Comparison of ENCODE assay signal across 10 cellular contexts in the genomic region with DNA sequence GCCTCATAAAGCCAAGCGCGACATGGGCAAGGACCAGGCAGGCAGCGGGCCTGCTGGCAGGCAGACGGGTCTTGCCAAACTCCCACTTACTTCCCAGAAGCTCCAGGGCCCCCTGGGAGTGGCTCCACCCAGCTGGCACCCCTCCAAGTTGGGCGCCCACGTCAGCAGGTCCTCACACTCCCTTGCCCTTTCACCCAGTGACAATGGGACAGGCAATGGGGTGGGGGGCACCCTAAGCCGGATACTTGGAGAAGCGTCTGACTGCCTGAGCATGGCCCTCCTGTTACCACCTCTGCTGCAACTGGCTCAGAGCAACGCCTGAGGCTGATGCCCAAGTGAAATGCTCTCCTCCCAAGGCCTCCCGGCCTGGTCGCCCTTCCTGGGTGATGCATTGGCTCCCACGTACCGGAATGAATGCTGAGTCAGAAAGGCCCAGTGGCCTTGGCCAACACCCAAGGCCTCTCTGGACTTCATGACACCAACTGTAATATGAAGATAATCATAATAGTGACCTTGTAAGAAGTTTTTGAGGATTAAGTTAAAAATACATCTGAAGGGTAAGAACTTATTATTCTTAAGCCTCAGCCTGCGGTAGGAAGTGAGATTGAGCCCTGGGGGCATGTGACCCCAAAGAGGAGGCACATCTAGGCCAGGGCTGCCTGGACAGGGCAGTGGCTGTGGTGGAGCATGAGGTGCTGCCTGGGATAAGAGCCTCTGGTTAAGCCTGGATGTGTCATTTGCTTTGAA. TPM values are rescaled to one million over a fixed set of nuclear protein-coding genes. Genes with fewer than 3 reads are reported as not detected.
DNase-seq lines count a peak whose midpoint lies in the region; ATAC-seq, FAIRE-seq and TF ChIP-seq lines count a peak whose summit lies in the region.
"Had no signal": no experiment of that assay in that cellular context is flagged by ENCODE, and none has a peak within 500 bp of the region (broad histone marks: within the 10 kb centered on the region; RNA-seq: fewer than 3 reads in every experiment).

No MANE protein-coding gene starts in this region.

- H2AFZ ChIP-seq in endothelial cell of umbilical vein (ENCODE audit: low read depth, low read length) = no peak overlapping the region

- no peaks in the 10 kb centered on the region for H3K9me3 ChIP-seq in A549
- no peaks in the 10 kb centered on the region for H3K9me3 ChIP-seq in endothelial cell of umbilical vein (replicated peaks; ENCODE audit: control insufficient read depth, insufficient read depth, low read length)

- CTCF ChIA-PET in A549 (lab: Yijun Ruan, JAX) = interaction anchor here (0.5 to 5.0 kb wide), 4 partner anchors 10 to 1361 kb away, joined by 5 to 47 read pairs (median 24); no protein-coding TSS in a partner anchor
- CTCF ChIA-PET in endothelial cell of umbilical vein (lab: Charles Lee) = interaction anchor here (1.2 kb wide), 1 partner anchor 21 kb away, joined by 5 read pairs; no protein-coding TSS in a partner anchor

- peak overlapping the region; percentile 78 for H3K4me2 ChIP-seq in A549
- no peak overlapping the region for H3K4me2 ChIP-seq in endothelial cell of umbilical vein (ENCODE audit: insufficient read depth, low read length)

- ATAC-seq in A549 = peak; percentile 39 to 67
- ATAC-seq in HG02678 (IDR thresholded peaks at IDR 0.05; ENCODE audit: unreplicated experiment) = no peak

- intact Hi-C loops in endothelial cell of umbilical vein (cut with micrococcal nuclease) = no loop called here

- TF ChIP-seq CTCF in A549 (IDR thresholded peaks at IDR 0.05) (no peak), endothelial cell of umbilical vein (IDR thresholded peaks at IDR 0.05; ENCODE audit: extremely low read depth in 1 of 2, insufficient read depth in 1 of 2, low read depth in 1 of 2, low read length in 2 of 2) (no peak)

- no peaks in the 10 kb centered on the region for H3K79me2 ChIP-seq in endothelial cell of umbilical vein (ENCODE audit: control insufficient read depth, insufficient read depth, low read length)

- H3K4me1 Mint-ChIP-seq in activated naive CD8-positive, alpha-beta T cell treated with anti-CD3 and anti-CD28 coated beads for 36 hours = no peaks in the 10 kb centered on the region
- H3K4me1 Mint-ChIP-seq: immature natural killer cell had no signal

- dilution Hi-C loops in endothelial cell of umbilical vein (cut with MboI; ENCODE audit: extremely low pct_ligation_motif_present, low sequenced_read_pairs) = no loop called here

- no peaks in the 10 kb centered on the region for H3K36me3 ChIP-seq in endothelial cell of umbilical vein (ENCODE audit: control insufficient read depth in 2 of 2, extremely low read depth in 1 of 2, insufficient read depth in 2 of 2, low read length in 2 of 2)

- no peak overlapping the region for H3K27ac Mint-ChIP-seq in activated naive CD8-positive, alpha-beta T cell treated with anti-CD3 and anti-CD28 coated beads for 36 hours

- H3K4me3 ChIP-seq in A549 (0 out of 3 replicates have a peak overlapping the region, but pooled peaks have one; percentile 4), endothelial cell of umbilical vein (replicated peaks in 1 of 3; ENCODE audit: insufficient read depth in 1 of 3, low read depth in 1 of 3, low read length in 3 of 3) (no peak overlapping the region)

- no TSS peak for BruUV-seq in endothelial cell of umbilical vein (replicated peaks; lab: Mats Ljungman, UMichigan)

- peak; percentile 78 for FAIRE-seq in A549 (lab: Jason Lieb, UNC)
- no peak for FAIRE-seq in endothelial cell of umbilical vein (lab: Jason Lieb, UNC)

- peaks cover 11% of the 10 kb centered on the region for H3K27me3 Mint-ChIP-seq in activated naive CD8-positive, alpha-beta T cell treated with anti-CD3 and anti-CD28 coated beads for 36 hours

- H3K4me3 Mint-ChIP-seq in activated naive CD8-positive, alpha-beta T cell treated with anti-CD3 and anti-CD28 coated beads for 36 hours = no peak overlapping the region
- H3K4me3 Mint-ChIP-seq: immature natural killer cell had no signal

- peak; percentile 92 to 96; a peak in 4 of 5 replicates for TF ChIP-seq EP300 in A549 (IDR thresholded peaks at IDR 0.05)

- H3K27ac ChIP-seq in A549 (peak overlapping the region; percentile 94), endothelial cell of umbilical vein (ENCODE audit: insufficient read depth, low read depth, low read length) (no peak overlapping the region)

- POLR2A ChIA-PET in A549 (lab: Yijun Ruan, JAX) = interaction anchor here (0.5 to 1.5 kb wide), 3 partner anchors 9 to 95 kb away, joined by 3 to 4 read pairs (median 4); no protein-coding TSS in a partner anchor
- POLR2A ChIA-PET in endothelial cell of umbilical vein (lab: Charles Lee) = no interaction called here

- H4K20me1 ChIP-seq in endothelial cell of umbilical vein (replicated peaks; ENCODE audit: control insufficient read depth, extremely low read depth, insufficient read depth, low read length) = no peaks in the 10 kb centered on the region

- peaks cover 79% of the 10 kb centered on the region for H3K4me1 ChIP-seq in A549
- H3K4me1 ChIP-seq in endothelial cell of umbilical vein (ENCODE audit: control insufficient read depth, extremely low read depth, insufficient read depth, low read length) = peaks cover 4% of the 10 kb centered on the region

- peak; percentile 27 for TF ChIP-seq POLR2A in A549 (IDR thresholded peaks at IDR 0.05; ENCODE audit: low read length)
- TF ChIP-seq POLR2A in endothelial cell of umbilical vein (IDR thresholded peaks at IDR 0.05; ENCODE audit: low read depth, low read length) = no peak

- H3K9ac ChIP-seq in endothelial cell of umbilical vein (replicated peaks; ENCODE audit: extremely low read depth, insufficient read depth, low read length) = no peak overlapping the region

- H3K36me3 Mint-ChIP-seq in activated naive CD8-positive, alpha-beta T cell treated with anti-CD3 and anti-CD28 coated beads for 36 hours = no peaks in the 10 kb centered on the region
- H3K36me3 Mint-ChIP-seq: immature natural killer cell had no signal

- TF ChIP-seq RAD21 in A549 (conservative IDR thresholded peaks at IDR 0.05 in 1 of 2, IDR thresholded peaks at IDR 0.05 in 1 of 2) = peak in 1 of 2 experiments; percentile 50; a peak in 2 of 5 replicates

- no peaks in the 10 kb centered on the region for H3K9me1 ChIP-seq in endothelial cell of umbilical vein (replicated peaks; ENCODE audit: control insufficient read depth, extremely low read depth, insufficient read depth, low read length)

- WGBS in A549 (ENCODE audit: missing lambda C conversion rate) = 12% methylated on average over 13 of the region's 14 CpGs

- DNase-seq in A549 (ENCODE audit: low read depth in 1 of 2, low spot score in 1 of 2) (peak; percentile 89 to 98), NCI-H2171 treated with DMSO at 0.1 percent for 48 hours (lab: John Stamatoyannopoulos, UW) (peak; percentile 50), endothelial cell of umbilical vein (ENCODE audit: low read depth, low spot score) (peak; percentile 6), myocyte (ENCODE audit: low read depth) (peak; percentile 84), Kasumi-1 (lab: John Stamatoyannopoulos, UW) (no peak), NCI-H748 (lab: John Stamatoyannopoulos, UW; ENCODE audit: unreplicated experiment) (no peak)
- no peak for DNase-seq in activated naive CD8-positive, alpha-beta T cell treated with anti-CD3 and anti-CD28 coated beads for 36 hours
- DNase-seq: immature natural killer cell, NCI-H187 had no signal

- H3K27me3 ChIP-seq in endothelial cell of umbilical vein (ENCODE audit: control insufficient read depth in 2 of 2, insufficient read depth in 2 of 2, low read length in 2 of 2) = peaks cover 0 to 4% of the 10 kb centered on the region in 2 experiments

- no peaks in the 10 kb centered on the region for H3K9me3 Mint-ChIP-seq in activated naive CD8-positive, alpha-beta T cell treated with anti-CD3 and anti-CD28 coated beads for 36 hours
- H3K9me3 Mint-ChIP-seq: immature natural killer cell had no signal

TF ChIP-seq in A549, 52 proteins besides CTCF, POLR2A, EP300 and RAD21 (continues in another document):
- TF ChIP-seq HOXA7 (CRISPR knock-in tag; IDR thresholded peaks at IDR 0.05) = no peak

RNA-seq across cellular contexts. Expression of gene KCNK3, which starts 31.7 kb away (rescaled TPM):
- polyA plus RNA-seq in A549 (2011; rRNA removed) (2.8 and 3.5 TPM in 2 replicates), A549 (2017; fragmentation: RNase III; extraction: RNeasy Plus Mini Kit Qiagen cat#74134 plus additional on column Dnase treatment) (1.6 to 3.4 TPM (median 2.4 TPM) in 3 replicates), endothelial cell of umbilical vein (0.03 TPM in 1 of 2 replicates, not detected in the other)
- polyA plus RNA-seq in A549 (2012; cell fraction: cytosol; rRNA removed) = 2.0 and 3.4 TPM in 2 replicates
- polyA plus RNA-seq in A549 (2012; cell fraction: nucleus; rRNA removed) = 1.7 and 2.9 TPM in 2 replicates
- 4.1 TPM in 2 replicates for polyA minus RNA-seq in A549 (2011; rRNA and poly(A)+ RNA removed)
- total RNA-seq in endothelial cell of umbilical vein (not detected in 2 replicates), myocyte (0.62 and 1.1 TPM in 2 replicates)
- polyA plus RNA-seq in endothelial cell of umbilical vein (2011; cell fraction: cytosol; rRNA removed) = not detected in 2 replicates
- polyA plus RNA-seq in endothelial cell of umbilical vein (2011; cell fraction: nucleus; rRNA removed) = not detected in 2 replicates
- not detected in 2 replicates for polyA plus RNA-seq in endothelial cell of umbilical vein (2012)
- polyA minus RNA-seq in endothelial cell of umbilical vein = not detected in 2 replicates
- 3.7 TPM for polyA minus RNA-seq in endothelial cell of umbilical vein (2011; cell fraction: cytosol; rRNA and poly(A)+ RNA removed)
- polyA minus RNA-seq in endothelial cell of umbilical vein (2011; cell fraction: nucleus; rRNA and poly(A)+ RNA removed) = not detected in 2 replicates
- 0.08 TPM for polyA plus RNA-seq in myocyte (2012)
- not detected for total RNA-seq in activated naive CD8-positive, alpha-beta T cell treated with anti-CD3 and anti-CD28 coated beads for 36 hours
- polyA plus RNA-seq: immature natural killer cell had no signal

RNA-seq across cellular contexts. Expression of gene SLC35F6, which starts 39.9 kb away (rescaled TPM):
- 41.3 and 55.7 TPM in 2 replicates for polyA plus RNA-seq in A549 (2011; rRNA removed)
- 23.7 and 38.0 TPM in 2 replicates for polyA plus RNA-seq in A549 (2012; cell fraction: cytosol; rRNA removed)
- 33.1 and 35.8 TPM in 2 replicates for polyA plus RNA-seq in A549 (2012; cell fraction: nucleus; rRNA removed)
- 40.1 to 47.6 TPM (median 46.9 TPM) in 3 replicates for polyA plus RNA-seq in A549 (2017; fragmentation: RNase III; extraction: RNeasy Plus Mini Kit Qiagen cat#74134 plus additional on column Dnase treatment)
- polyA minus RNA-seq in A549 (2011; rRNA and poly(A)+ RNA removed) = 111 and 126 TPM in 2 replicates
- total RNA-seq in endothelial cell of umbilical vein = 36.6 and 39.8 TPM in 2 replicates
- 34.6 and 43.8 TPM in 2 replicates for polyA plus RNA-seq in endothelial cell of umbilical vein
- polyA plus RNA-seq in endothelial cell of umbilical vein (2011; cell fraction: cytosol; rRNA removed) = 23.3 and 23.7 TPM in 2 replicates
- polyA plus RNA-seq in endothelial cell of umbilical vein (2011; cell fraction: nucleus; rRNA removed) = 10.9 and 12.0 TPM in 2 replicates
- polyA plus RNA-seq in endothelial cell of umbilical vein (2012) = 19.6 and 20.0 TPM in 2 replicates
- polyA minus RNA-seq in endothelial cell of umbilical vein = 59.9 and 70.1 TPM in 2 replicates
- 48.1 TPM for polyA minus RNA-seq in endothelial cell of umbilical vein (2011; cell fraction: cytosol; rRNA and poly(A)+ RNA removed)
- 14.7 and 16.6 TPM in 2 replicates for polyA minus RNA-seq in endothelial cell of umbilical vein (2011; cell fraction: nucleus; rRNA and poly(A)+ RNA removed)
- total RNA-seq in myocyte = 31.3 and 36.6 TPM in 2 replicates
- polyA plus RNA-seq in myocyte (2012) = 29.8 TPM
- total RNA-seq in activated naive CD8-positive, alpha-beta T cell treated with anti-CD3 and anti-CD28 coated beads for 36 hours = 1 to 10 TPM; 6.3 TPM

Comparison
In these comparisons a context has a peak if more than half of its experiments do, and no peak if none do; other contexts are left out.
1. DNase-seq: peak in A549 (2 of 2), NCI-H2171 treated with DMSO at 0.1 percent for 48 hours (single experiment), endothelial cell of umbilical vein (single experiment) and myocyte (single experiment); none in activated naive CD8-positive, alpha-beta T cell treated with anti-CD3 and anti-CD28 coated beads for 36 hours (single experiment), Kasumi-1 (0 of 2) and NCI-H748 (single experiment).